ENCODE assay signal across 2 cellular contexts in genomic region chr3:138453940-138454339, GRCh38. TPM values are rescaled to one million over a fixed set of nuclear protein-coding genes. Genes with fewer than 3 reads are reported as not detected.
"Had no signal": no experiment of that assay in that cellular context is flagged by ENCODE, and none has a peak within 500 bp of the region (broad histone marks: within the 10 kb centered on the region; RNA-seq: fewer than 3 reads in every experiment).

No MANE protein-coding gene starts in this region.

RNA-seq across cellular contexts. Expression of gene ESYT3, which starts 19.5 kb away (rescaled TPM):
- total RNA-seq: HT-29, K562 had no signal
- polyA plus RNA-seq: K562 had no signal
